ENCODE assay signal across 8 cellular contexts in genomic region chr19:9309139-9309973, GRCh38. TPM values are rescaled to one million over a fixed set of nuclear protein-coding genes. Genes with fewer than 3 reads are reported as not detected.
DNase-seq lines count a peak whose midpoint lies in the region; ATAC-seq and TF ChIP-seq lines count a peak whose summit lies in the region.

Gene ZNF699 (minus strand): TSS chr19:9309838. CDS start chr19:9305119, 4,719 bp downstream.

- peaks cover 26% of the 10 kb centered on the region for H3K36me3 Mint-ChIP-seq in activated CD4-positive, alpha-beta T cell treated with anti-CD3 and anti-CD28 coated beads for 36 hours (ENCODE audit: low read depth)

- peaks cover 16% of the 10 kb centered on the region for H3K9me3 Mint-ChIP-seq in activated CD4-positive, alpha-beta T cell treated with anti-CD3 and anti-CD28 coated beads for 36 hours (ENCODE audit: low read depth)

- peak; percentile 72 for TF ChIP-seq POLR2A in GM19099 (IDR thresholded peaks at IDR 0.05; ENCODE audit: extremely low read depth, insufficient read length, low read depth)

- peak; percentile 97 for DNase-seq in AG20443 (ENCODE audit: low spot score)
- DNase-seq in NCI-H446 treated with DMSO at 0.1 percent for 48 hours (lab: John Stamatoyannopoulos, UW) = peak; percentile 92
- DNase-seq in activated CD4-positive, alpha-beta T cell treated with anti-CD3 and anti-CD28 coated beads for 36 hours = peak; percentile 100
- peak; percentile 98 for DNase-seq in choroid plexus epithelial cell (ENCODE audit: low read depth)
- DNase-seq in stimulated activated CD4-positive, alpha-beta T cell treated with anti-CD3 and anti-CD28 coated beads, Interleukin-1b, Interleukin-23, amount 100 ng/mL, for 24 hours (ENCODE audit: low read depth in 4 of 4, low spot score in 1 of 4) = peak; percentile 96 to 98 (median 98)

- peak; percentile 81 for ATAC-seq in HG03378 (IDR thresholded peaks at IDR 0.05; ENCODE audit: unreplicated experiment)
- ATAC-seq in activated CD4-positive, alpha-beta T cell treated with anti-CD3 and anti-CD28 coated beads for 36 hours = peak; percentile 90

- H3K4me3 ChIP-seq in choroid plexus epithelial cell (ENCODE audit: low read depth, low read length) = peak within 1 kb of the TSS; percentile 69

- no peaks in the 10 kb centered on the region for H3K27me3 Mint-ChIP-seq in activated CD4-positive, alpha-beta T cell treated with anti-CD3 and anti-CD28 coated beads for 36 hours

- CTCF ChIA-PET in activated CD4-positive, alpha-beta T cell treated with anti-CD3 and anti-CD28 coated beads for 36 hours (lab: Charles Lee) = no interaction called here

- peaks cover 13% of the 10 kb centered on the region for H3K4me1 Mint-ChIP-seq in activated CD4-positive, alpha-beta T cell treated with anti-CD3 and anti-CD28 coated beads for 36 hours

- no peaks in the 10 kb centered on the region for H3K27me3 ChIP-seq in layer of hippocampus (ENCODE audit: control insufficient read depth, insufficient read depth, low read length)

- no peak for TF ChIP-seq CTCF in choroid plexus epithelial cell (conservative IDR thresholded peaks at IDR 0.05; ENCODE audit: low read depth, low read length)

- peak within 1 kb of the TSS; percentile 97 for H3K27ac Mint-ChIP-seq in activated CD4-positive, alpha-beta T cell treated with anti-CD3 and anti-CD28 coated beads for 36 hours

- H3K4me3 Mint-ChIP-seq in activated CD4-positive, alpha-beta T cell treated with anti-CD3 and anti-CD28 coated beads for 36 hours = peak within 1 kb of the TSS; percentile 97

- intact Hi-C loops in activated CD4-positive, alpha-beta T cell treated with anti-CD3 and anti-CD28 coated beads for 36 hours (cut with DNase I, micrococcal nuclease) = loop anchor here (1.0 to 10.0 kb wide), 10 partner anchors 15 to 510 kb away; partner anchors contain the start of genes ZNF559 (in 2 of the 2), FBXL12 (in 1 of the 2), MBD3L1 (in 1 of the 2) and ZNF266 (in 1 of the 2)

- POLR2A ChIA-PET in activated CD4-positive, alpha-beta T cell treated with anti-CD3 and anti-CD28 coated beads for 36 hours (lab: Charles Lee) = interaction anchor here (0.6 to 0.7 kb wide), 3 partner anchors 98 to 479 kb away, joined by 3 to 5 read pairs (median 4); no protein-coding TSS in a partner anchor

- peak within 1 kb of the TSS; percentile 93 for H3K27ac ChIP-seq in layer of hippocampus (ENCODE audit: low read depth, low read length)

RNA-seq across cellular contexts. Expression of gene ZNF699, which starts in this region (rescaled TPM):
- total RNA-seq in activated CD4-positive, alpha-beta T cell treated with anti-CD3 and anti-CD28 coated beads for 36 hours = 1 to 10 TPM; 6.7 to 7.1 TPM

Comparison
In these comparisons a context has a peak if more than half of its experiments do, and no peak if none do; other contexts are left out.
1. Peak in every context shown above with its lines: DNase-seq, ATAC-seq, H3K4me3 ChIP-seq and H3K27ac ChIP-seq.